ENCODE assay signal across 15 cellular contexts in genomic region chr3:143562789-143563188, GRCh38.
DNase-seq lines count a peak whose midpoint lies in the region; ATAC-seq and TF ChIP-seq lines count a peak whose summit lies in the region.
"Had no signal": no experiment of that assay in that cellular context is flagged by ENCODE, and none has a peak within 500 bp of the region (broad histone marks: within the 10 kb centered on the region; RNA-seq: fewer than 3 reads in every experiment).

No MANE protein-coding gene starts in this region.

- no peaks in the 10 kb centered on the region for H3K27me3 Mint-ChIP-seq in progenitor cell of endocrine pancreas
- no peaks in the 10 kb centered on the region for H3K27me3 Mint-ChIP-seq in type B pancreatic cell
- H3K27me3 Mint-ChIP-seq: CD4-positive, alpha-beta memory T cell had no signal

- H3K4me2 ChIP-seq in osteoblast (ENCODE audit: insufficient read depth, low read length) = no peak overlapping the region
- H3K4me2 ChIP-seq: BLaER1, GM23338 had no signal

- no peak for ATAC-seq in GM19324 (IDR thresholded peaks at IDR 0.05; ENCODE audit: low FRiP score, unreplicated experiment)
- ATAC-seq: GM23338 had no signal

- no peaks in the 10 kb centered on the region for H3K79me2 ChIP-seq in osteoblast (ENCODE audit: insufficient read depth, low read length)

- no peaks in the 10 kb centered on the region for H3K36me3 ChIP-seq in brain microvascular endothelial cell (replicated peaks)
- no peaks in the 10 kb centered on the region for H3K36me3 ChIP-seq in osteoblast (ENCODE audit: insufficient read depth, low read length)
- H3K36me3 ChIP-seq: BLaER1 had no signal

- DNase-seq in NCI-H146 (lab: John Stamatoyannopoulos, UW) = peak; percentile 20
- DNase-seq in NCI-H146 treated with DMSO at 0.1 percent for 48 hours (lab: John Stamatoyannopoulos, UW; ENCODE audit: unreplicated experiment) = no peak
- DNase-seq in brain microvascular endothelial cell = peak; percentile 31
- DNase-seq in progenitor cell of endocrine pancreas (ENCODE audit: low spot score, unreplicated experiment) = no peak
- DNase-seq in osteoblast (ENCODE audit: insufficient read length, low spot score, missing footprints) = no peak
- no peak for DNase-seq in type B pancreatic cell (ENCODE audit: extremely low spot score, unreplicated experiment)
- DNase-seq: 8988T; CD4-positive, alpha-beta memory T cell; GDM1; HCEC 1CT; IMR-90 had no signal

- H3K27ac ChIP-seq in brain microvascular endothelial cell (no peak overlapping the region), osteoblast (ENCODE audit: low read depth, low read length) (no peak overlapping the region)
- H3K27ac ChIP-seq: BLaER1 had no signal

- H3K4me3 ChIP-seq in brain microvascular endothelial cell (ENCODE audit: low read depth, low read length) = no peak overlapping the region
- no peak overlapping the region for H3K4me3 ChIP-seq in osteoblast (ENCODE audit: insufficient read depth, low read length)
- H3K4me3 ChIP-seq: BLaER1, GM23338 had no signal

- no peaks in the 10 kb centered on the region for H4K20me1 ChIP-seq in osteoblast (ENCODE audit: insufficient read depth, low read length)
- H4K20me1 ChIP-seq: BLaER1 had no signal

- H3K4me1 Mint-ChIP-seq in progenitor cell of endocrine pancreas (ENCODE audit: low read depth) (peaks cover 48% of the 10 kb centered on the region), type B pancreatic cell (ENCODE audit: unreplicated experiment) (peaks cover 13% of the 10 kb centered on the region)

- no peaks in the 10 kb centered on the region for H3K9me3 ChIP-seq in osteoblast (ENCODE audit: low read depth, low read length)

- H3K9me3 Mint-ChIP-seq in progenitor cell of endocrine pancreas (ENCODE audit: low read depth) = peaks cover 22% of the 10 kb centered on the region
- H3K9me3 Mint-ChIP-seq in type B pancreatic cell = peaks cover 5% of the 10 kb centered on the region

- H3K36me3 Mint-ChIP-seq in progenitor cell of endocrine pancreas (ENCODE audit: insufficient read depth) (peaks cover 1% of the 10 kb centered on the region), type B pancreatic cell (no peaks in the 10 kb centered on the region)

- in situ Hi-C loops in brain microvascular endothelial cell (cut with HindIII; ENCODE audit: low pct_ligation_motif_present, low sequenced_read_pairs) = no loop called here

- TF ChIP-seq CTCF in brain microvascular endothelial cell (IDR thresholded peaks at IDR 0.05; ENCODE audit: low read depth, low read length, missing control alignments) (no peak), progenitor cell of endocrine pancreas (IDR thresholded peaks at IDR 0.05; ENCODE audit: unreplicated experiment) (no peak), osteoblast (IDR thresholded peaks at IDR 0.05; ENCODE audit: extremely low read depth, low read depth, low read length) (no peak), type B pancreatic cell (conservative IDR thresholded peaks at IDR 0.05) (no peak)

- H3K27ac Mint-ChIP-seq in progenitor cell of endocrine pancreas (peak overlapping the region; percentile 70), type B pancreatic cell (no peak overlapping the region)
- H3K27ac Mint-ChIP-seq: CD4-positive, alpha-beta memory T cell; GM23338 had no signal

- no peak overlapping the region for H2AFZ ChIP-seq in osteoblast (ENCODE audit: low read length)
- H2AFZ ChIP-seq: GM23338 had no signal

- H3K4me1 ChIP-seq in osteoblast (ENCODE audit: insufficient read depth, low read length) = no peaks in the 10 kb centered on the region
- H3K4me1 ChIP-seq: BLaER1 had no signal

- H3K27me3 ChIP-seq in brain microvascular endothelial cell (replicated peaks) (no peaks in the 10 kb centered on the region), osteoblast (ENCODE audit: insufficient read depth, low read length) (no peaks in the 10 kb centered on the region)
- H3K27me3 ChIP-seq: BLaER1 had no signal

- H3K4me3 Mint-ChIP-seq in progenitor cell of endocrine pancreas (ENCODE audit: low read depth) (no peak overlapping the region), type B pancreatic cell (no peak overlapping the region)
- H3K4me3 Mint-ChIP-seq: CD14-positive monocyte; CD4-positive, alpha-beta memory T cell; GM23338 had no signal

Comparison
In these comparisons a context has a peak if more than half of its experiments do, and no peak if none do; other contexts are left out.
1. DNase-seq: peak in NCI-H146 (single experiment) and brain microvascular endothelial cell (single experiment); none in NCI-H146 treated with DMSO at 0.1 percent for 48 hours (single experiment), progenitor cell of endocrine pancreas (single experiment), osteoblast (single experiment) and type B pancreatic cell (single experiment).